1 cellular context compared by ENCODE assay signal in the genomic region with DNA sequence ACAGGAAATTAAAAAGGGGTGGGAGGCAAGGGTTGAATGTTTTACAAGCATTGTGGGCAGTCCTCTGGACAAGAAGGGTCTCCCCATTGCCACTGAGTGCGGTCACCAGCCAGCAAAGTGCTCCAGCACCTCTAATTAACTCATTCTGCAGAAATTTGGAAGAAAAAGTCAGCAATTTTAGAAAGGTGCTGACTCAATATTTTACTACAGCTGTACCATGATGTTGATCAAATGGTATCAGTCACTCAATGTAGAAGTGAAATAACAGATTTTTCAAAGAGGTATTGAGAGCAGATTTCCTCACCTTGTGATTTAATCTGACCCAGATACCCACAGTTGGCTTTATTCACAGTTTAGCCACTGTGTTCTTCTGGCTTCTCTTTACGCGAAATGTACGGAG.
TF ChIP-seq lines count a peak whose summit lies in the region.

No MANE protein-coding gene starts in this region.

TF ChIP-seq in GM23338, 12 proteins besides CTCF, POLR2A, EP300 and RAD21 (continued from another document):
- TF ChIP-seq, protein P1, sequence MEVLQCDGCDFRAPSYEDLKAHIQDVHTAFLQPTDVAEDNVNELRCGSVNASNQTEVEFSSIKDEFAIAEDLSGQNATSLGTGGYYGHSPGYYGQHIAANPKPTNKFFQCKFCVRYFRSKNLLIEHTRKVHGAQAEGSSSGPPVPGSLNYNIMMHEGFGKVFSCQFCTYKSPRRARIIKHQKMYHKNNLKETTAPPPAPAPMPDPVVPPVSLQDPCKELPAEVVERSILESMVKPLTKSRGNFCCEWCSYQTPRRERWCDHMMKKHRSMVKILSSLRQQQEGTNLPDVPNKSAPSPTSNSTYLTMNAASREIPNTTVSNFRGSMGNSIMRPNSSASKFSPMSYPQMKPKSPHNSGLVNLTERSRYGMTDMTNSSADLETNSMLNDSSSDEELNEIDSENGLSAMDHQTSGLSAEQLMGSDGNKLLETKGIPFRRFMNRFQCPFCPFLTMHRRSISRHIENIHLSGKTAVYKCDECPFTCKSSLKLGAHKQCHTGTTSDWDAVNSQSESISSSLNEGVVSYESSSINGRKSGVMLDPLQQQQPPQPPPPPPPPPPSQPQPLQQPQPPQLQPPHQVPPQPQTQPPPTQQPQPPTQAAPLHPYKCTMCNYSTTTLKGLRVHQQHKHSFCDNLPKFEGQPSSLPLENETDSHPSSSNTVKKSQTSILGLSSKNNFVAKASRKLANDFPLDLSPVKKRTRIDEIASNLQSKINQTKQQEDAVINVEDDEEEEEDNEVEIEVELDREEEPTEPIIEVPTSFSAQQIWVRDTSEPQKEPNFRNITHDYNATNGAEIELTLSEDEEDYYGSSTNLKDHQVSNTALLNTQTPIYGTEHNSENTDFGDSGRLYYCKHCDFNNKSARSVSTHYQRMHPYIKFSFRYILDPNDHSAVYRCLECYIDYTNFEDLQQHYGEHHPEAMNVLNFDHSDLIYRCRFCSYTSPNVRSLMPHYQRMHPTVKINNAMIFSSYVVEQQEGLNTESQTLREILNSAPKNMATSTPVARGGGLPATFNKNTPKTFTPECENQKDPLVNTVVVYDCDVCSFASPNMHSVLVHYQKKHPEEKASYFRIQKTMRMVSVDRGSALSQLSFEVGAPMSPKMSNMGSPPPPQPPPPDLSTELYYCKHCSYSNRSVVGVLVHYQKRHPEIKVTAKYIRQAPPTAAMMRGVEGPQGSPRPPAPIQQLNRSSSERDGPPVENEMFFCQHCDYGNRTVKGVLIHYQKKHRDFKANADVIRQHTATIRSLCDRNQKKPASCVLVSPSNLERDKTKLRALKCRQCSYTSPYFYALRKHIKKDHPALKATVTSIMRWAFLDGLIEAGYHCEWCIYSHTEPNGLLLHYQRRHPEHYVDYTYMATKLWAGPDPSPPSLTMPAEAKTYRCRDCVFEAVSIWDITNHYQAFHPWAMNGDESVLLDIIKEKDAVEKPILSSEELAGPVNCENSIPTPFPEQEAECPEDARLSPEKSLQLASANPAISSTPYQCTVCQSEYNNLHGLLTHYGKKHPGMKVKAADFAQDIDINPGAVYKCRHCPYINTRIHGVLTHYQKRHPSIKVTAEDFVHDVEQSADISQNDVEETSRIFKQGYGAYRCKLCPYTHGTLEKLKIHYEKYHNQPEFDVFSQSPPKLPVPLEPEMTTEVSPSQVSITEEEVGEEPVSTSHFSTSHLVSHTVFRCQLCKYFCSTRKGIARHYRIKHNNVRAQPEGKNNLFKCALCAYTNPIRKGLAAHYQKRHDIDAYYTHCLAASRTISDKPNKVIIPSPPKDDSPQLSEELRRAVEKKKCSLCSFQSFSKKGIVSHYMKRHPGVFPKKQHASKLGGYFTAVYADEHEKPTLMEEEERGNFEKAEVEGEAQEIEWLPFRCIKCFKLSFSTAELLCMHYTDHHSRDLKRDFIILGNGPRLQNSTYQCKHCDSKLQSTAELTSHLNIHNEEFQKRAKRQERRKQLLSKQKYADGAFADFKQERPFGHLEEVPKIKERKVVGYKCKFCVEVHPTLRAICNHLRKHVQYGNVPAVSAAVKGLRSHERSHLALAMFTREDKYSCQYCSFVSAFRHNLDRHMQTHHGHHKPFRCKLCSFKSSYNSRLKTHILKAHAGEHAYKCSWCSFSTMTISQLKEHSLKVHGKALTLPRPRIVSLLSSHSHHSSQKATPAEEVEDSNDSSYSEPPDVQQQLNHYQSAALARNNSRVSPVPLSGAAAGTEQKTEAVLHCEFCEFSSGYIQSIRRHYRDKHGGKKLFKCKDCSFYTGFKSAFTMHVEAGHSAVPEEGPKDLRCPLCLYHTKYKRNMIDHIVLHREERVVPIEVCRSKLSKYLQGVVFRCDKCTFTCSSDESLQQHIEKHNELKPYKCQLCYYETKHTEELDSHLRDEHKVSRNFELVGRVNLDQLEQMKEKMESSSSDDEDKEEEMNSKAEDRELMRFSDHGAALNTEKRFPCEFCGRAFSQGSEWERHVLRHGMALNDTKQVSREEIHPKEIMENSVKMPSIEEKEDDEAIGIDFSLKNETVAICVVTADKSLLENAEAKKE (CRISPR knock-in tag; IDR thresholded peaks at IDR 0.05), result no peak
- no peak for TF ChIP-seq CREB1 (CRISPR knock-in tag; IDR thresholded peaks at IDR 0.05; ENCODE audit: low read depth)
- TF ChIP-seq EZH2 (IDR thresholded peaks at IDR 0.05; ENCODE audit: low read depth, unreplicated experiment), result no peak
- TF ChIP-seq STAT1 (IDR thresholded peaks at IDR 0.05; ENCODE audit: unreplicated experiment), result no peak
- TF ChIP-seq, protein P2, sequence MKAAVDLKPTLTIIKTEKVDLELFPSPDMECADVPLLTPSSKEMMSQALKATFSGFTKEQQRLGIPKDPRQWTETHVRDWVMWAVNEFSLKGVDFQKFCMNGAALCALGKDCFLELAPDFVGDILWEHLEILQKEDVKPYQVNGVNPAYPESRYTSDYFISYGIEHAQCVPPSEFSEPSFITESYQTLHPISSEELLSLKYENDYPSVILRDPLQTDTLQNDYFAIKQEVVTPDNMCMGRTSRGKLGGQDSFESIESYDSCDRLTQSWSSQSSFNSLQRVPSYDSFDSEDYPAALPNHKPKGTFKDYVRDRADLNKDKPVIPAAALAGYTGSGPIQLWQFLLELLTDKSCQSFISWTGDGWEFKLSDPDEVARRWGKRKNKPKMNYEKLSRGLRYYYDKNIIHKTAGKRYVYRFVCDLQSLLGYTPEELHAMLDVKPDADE (IDR thresholded peaks at IDR 0.05), result no peak
- no peak for TF ChIP-seq POLR2AphosphoS5 (IDR thresholded peaks at IDR 0.05; ENCODE audit: low read depth)
- TF ChIP-seq ZNF331 (CRISPR knock-in tag; IDR thresholded peaks at IDR 0.05; ENCODE audit: low read depth), result no peak
- TF ChIP-seq EZH2phosphoT487 (IDR thresholded peaks at IDR 0.05; ENCODE audit: unreplicated experiment), result no peak
- TF ChIP-seq ZNF114 (CRISPR knock-in tag; IDR thresholded peaks at IDR 0.05), result no peak
TF ChIP-seq in GM23338: peak in this region for 0.
